In the genomic region with DNA sequence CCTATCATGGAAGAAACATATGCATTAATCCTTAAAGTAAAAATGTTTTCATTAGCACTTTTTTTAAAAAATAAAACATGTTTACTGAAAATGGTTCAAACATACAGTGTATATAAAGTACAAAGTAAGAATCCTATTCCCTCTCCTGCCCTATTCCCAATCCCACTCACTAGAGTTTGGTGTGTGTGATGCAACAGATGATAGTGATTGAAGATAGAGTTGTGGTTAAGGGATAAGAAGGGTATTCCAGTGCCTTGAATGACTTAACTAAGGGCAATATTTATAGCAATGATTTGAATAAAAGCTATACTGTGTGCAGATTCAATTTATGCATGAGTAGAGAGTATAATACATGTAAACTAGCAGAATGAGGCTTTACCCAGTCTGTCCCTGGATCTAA, we compare ENCODE assay signal across 23 cellular contexts. TPM values are rescaled to one million over a fixed set of nuclear protein-coding genes. Genes with fewer than 3 reads are reported as not detected.
DNase-seq lines count a peak whose midpoint lies in the region; TF ChIP-seq lines count a peak whose summit lies in the region.
"Had no signal": no experiment of that assay in that cellular context is flagged by ENCODE, and none has a peak within 500 bp of the region (broad histone marks: within the 10 kb centered on the region; RNA-seq: fewer than 3 reads in every experiment).

No MANE protein-coding gene starts in this region.

- H3K27ac ChIP-seq in A673 (ENCODE audit: low read depth, low read length, poor library complexity, severe bottlenecking) = peak overlapping the region; percentile 14
- H3K27ac ChIP-seq in SU-DHL-6 (ENCODE audit: low read depth, low read length) = no peak overlapping the region
- no peak overlapping the region for H3K27ac ChIP-seq in stomach
- H3K27ac ChIP-seq in brain microvascular endothelial cell = no peak overlapping the region
- H3K27ac ChIP-seq: 22Rv1 had no signal

- H3K27me3 ChIP-seq in A673 (replicated peaks; ENCODE audit: insufficient read depth, low read depth, low read length, poor library complexity) = no peaks in the 10 kb centered on the region
- H3K27me3 ChIP-seq in SU-DHL-6 (ENCODE audit: low read length) = no peaks in the 10 kb centered on the region
- H3K27me3 ChIP-seq in stomach = no peaks in the 10 kb centered on the region
- H3K27me3 ChIP-seq in brain microvascular endothelial cell (replicated peaks) = no peaks in the 10 kb centered on the region

- H3K9ac ChIP-seq in SU-DHL-6 (ENCODE audit: low read length) = no peak overlapping the region

- no peaks in the 10 kb centered on the region for H3K9me2 ChIP-seq in SU-DHL-6 (replicated peaks; ENCODE audit: insufficient read depth, low read length)

- H3K36me3 ChIP-seq in A673 (ENCODE audit: insufficient read depth, low read length, poor library complexity, severe bottlenecking) = no peaks in the 10 kb centered on the region
- no peaks in the 10 kb centered on the region for H3K36me3 ChIP-seq in SU-DHL-6 (ENCODE audit: low read length)
- no peaks in the 10 kb centered on the region for H3K36me3 ChIP-seq in stomach
- no peaks in the 10 kb centered on the region for H3K36me3 ChIP-seq in brain microvascular endothelial cell (replicated peaks)
- H3K36me3 ChIP-seq: HAP-1 had no signal

- no peak for TF ChIP-seq EP300 in stomach (IDR thresholded peaks at IDR 0.05)

- peaks cover 30% of the 10 kb centered on the region for H3K4me1 ChIP-seq in A673 (ENCODE audit: insufficient read depth, low read length, poor library complexity, severe bottlenecking)
- H3K4me1 ChIP-seq in stomach = peaks cover 0 to 37% (median 19%) of the 10 kb centered on the region in 4 donors
- H3K4me1 ChIP-seq: HAP-1 had no signal

- peaks cover 4% of the 10 kb centered on the region; the same call in 1 of the 2 replicates for H3K79me2 ChIP-seq in SU-DHL-6 (ENCODE audit: insufficient read depth, low read length)

- CTCF ChIA-PET in A673 (lab: Charles Lee) = no interaction called here

- no peak overlapping the region for H3K4me3 ChIP-seq in A673 (ENCODE audit: low read depth, low read length, poor library complexity, severe bottlenecking)
- no peak overlapping the region for H3K4me3 ChIP-seq in SU-DHL-6 (ENCODE audit: insufficient read depth, low read length, poor library complexity, severe bottlenecking)
- no peak overlapping the region for H3K4me3 ChIP-seq in fibroblast of villous mesenchyme (ENCODE audit: low read depth, low read length)
- no peak overlapping the region for H3K4me3 ChIP-seq in stomach
- H3K4me3 ChIP-seq in brain microvascular endothelial cell (ENCODE audit: low read depth, low read length) = no peak overlapping the region
- H3K4me3 ChIP-seq: GM23338, HAP-1 had no signal

- no peak for TF ChIP-seq POLR2A in stomach (IDR thresholded peaks at IDR 0.05)

- POLR2A ChIA-PET in A673 (lab: Charles Lee; ENCODE audit: low non-redundant PET) = no interaction called here

- in situ Hi-C loops in brain microvascular endothelial cell (cut with HindIII; ENCODE audit: low pct_ligation_motif_present, low sequenced_read_pairs) = no loop called here

- H4K20me1 ChIP-seq in SU-DHL-6 (ENCODE audit: low read depth, low read length) = no peaks in the 10 kb centered on the region

- H3K9me3 ChIP-seq in A673 (ENCODE audit: low read depth, low read length, poor library complexity, severe bottlenecking) = no peaks in the 10 kb centered on the region
- no peaks in the 10 kb centered on the region for H3K9me3 ChIP-seq in SU-DHL-6 (ENCODE audit: insufficient read depth, low read length)
- H3K9me3 ChIP-seq in stomach = no peaks in the 10 kb centered on the region
- H3K9me3 ChIP-seq: HAP-1 had no signal

- TF ChIP-seq CTCF in A673 (conservative IDR thresholded peaks at IDR 0.05; ENCODE audit: low read depth, low read length) (no peak), SU-DHL-6 (IDR thresholded peaks at IDR 0.05; ENCODE audit: insufficient read depth, low read length, poor library complexity, severe bottlenecking) (no peak), fibroblast of villous mesenchyme (IDR thresholded peaks at IDR 0.05; ENCODE audit: insufficient read depth, low read depth, low read length) (no peak), stomach (IDR thresholded peaks at IDR 0.05) (no peak), brain microvascular endothelial cell (IDR thresholded peaks at IDR 0.05; ENCODE audit: low read depth, low read length, missing control alignments) (no peak)

- peaks cover 5% of the 10 kb centered on the region; the same call in 1 of the 2 replicates for H3F3A ChIP-seq in SU-DHL-6 (ENCODE audit: insufficient read depth)

- DNase-seq in A673 (ENCODE audit: low spot score) (no peak), NCI-H226 (peak; percentile 29), fibroblast of villous mesenchyme (ENCODE audit: low read depth) (peak; percentile 63), stomach (no peak), NCI-H1436 (lab: John Stamatoyannopoulos, UW) (no peak), NCI-H82 (lab: John Stamatoyannopoulos, UW) (no peak), brain microvascular endothelial cell (no peak)
- DNase-seq: ACHN, HFFc6, KG1, MM.1S, NCI-H1048, NCI-H1417, NCI-H1694 treated with DMSO at 0.1 percent for 48 hours, NCI-H2081, NCI-H2227 treated with DMSO at 0.1 percent for 48 hours, NCI-H510A, NCI-H774, SHP77 treated with DMSO at 0.1 percent for 48 hours had no signal

- H2AFZ ChIP-seq in SU-DHL-6 (ENCODE audit: low read depth, low read length, severe bottlenecking) = no peak overlapping the region
- H2AFZ ChIP-seq: GM23338 had no signal

- H3K4me2 ChIP-seq in SU-DHL-6 (ENCODE audit: low read depth, low read length, poor library complexity, severe bottlenecking) = peak overlapping the region; percentile 15
- H3K4me2 ChIP-seq: GM23338 had no signal

- no TSS peak for BruUV-seq in A673 (replicated peaks; lab: Mats Ljungman, UMichigan)

- intact Hi-C loops in A673 (cut with micrococcal nuclease; ENCODE audit: unreplicated experiment) (no loop called here), stomach (cut with DNase I; ENCODE audit: low total_unique reads) (no loop called here)

RNA-seq across cellular contexts. Expression of a gene that starts 18.1 kb away (rescaled TPM):
- total RNA-seq in A673 (2021) (42.9 and 44.1 TPM in 2 replicates), fibroblast of villous mesenchyme (25.8 and 51.8 TPM in 2 replicates), stomach (100 to 1,000 TPM in 1 of 5 donors, 10 to 100 TPM in 4; 31.0 to 142 (median 81.1) TPM)
- 10 to 100 TPM in 2 of 3 donors, 1 to 10 TPM in 1; 7.6 to 20.6 (median 11.6) TPM for polyA plus RNA-seq in stomach

Comparison
In these comparisons a context has a peak if more than half of its experiments do, and no peak if none do; other contexts are left out.
1. DNase-seq: peak in NCI-H226 (single experiment) and fibroblast of villous mesenchyme (single experiment); none in A673 (single experiment), stomach (single experiment), NCI-H1436 (single experiment), NCI-H82 (single experiment) and brain microvascular endothelial cell (single experiment).